22 cellular contexts compared by ENCODE assay signal in genomic region chr11:129995163-129995562, GRCh38.
"Had no signal": no experiment of that assay in that cellular context is flagged by ENCODE, and none has a peak within 500 bp of the region (broad histone marks: within the 10 kb centered on the region; RNA-seq: fewer than 3 reads in every experiment).

No MANE protein-coding gene starts in this region.

- H3K4me3 ChIP-seq: esophagus squamous epithelium, hepatocyte, ovary, smooth muscle cell, suprapubic skin, thyroid gland, upper lobe of right lung, vagina had no signal

- H3K27ac Mint-ChIP-seq: dendritic cell treated with granulocyte-macrophage colony-stimulating factor and Interleukin-4, amounts not matched to agents 40 ng/mL and 50 ng/mL, for 4 days had no signal

- DNase-seq: effector memory CD8-positive, alpha-beta T cell; esophagus squamous epithelium; foreskin fibroblast; kidney; left cardiac atrium; left ventricle myocardium superior; mesendoderm; naive thymus-derived CD4-positive, alpha-beta T cell; nucleus accumbens; ovary; right cardiac atrium; stimulated activated CD4-positive, alpha-beta T cell treated with anti-CD3 and anti-CD28 coated beads, Interleukin-2, amount 100 ng/mL, for 48 hours; stimulated activated naive CD8-positive, alpha-beta T cell treated with anti-CD3 and anti-CD28 coated beads, Interleukin-15, Interleukin-2, amounts not matched to agents 100 U/mL and 50 U/mL, for 24 hours; thyroid gland; upper lobe of right lung had no signal

- H3K9me3 ChIP-seq: esophagus squamous epithelium, ovary, suprapubic skin, thyroid gland, upper lobe of right lung, vagina had no signal

- H2AFZ ChIP-seq: hepatocyte had no signal

- H3K4me1 ChIP-seq: upper lobe of right lung had no signal

- H3K4me2 ChIP-seq: hepatocyte, smooth muscle cell had no signal

- H3K36me3 ChIP-seq: esophagus squamous epithelium, ovary, suprapubic skin, thyroid gland, upper lobe of right lung, vagina had no signal

- H3K4me3 Mint-ChIP-seq: dendritic cell treated with granulocyte-macrophage colony-stimulating factor and Interleukin-4, amounts not matched to agents 40 ng/mL and 50 ng/mL, for 4 days; effector memory CD8-positive, alpha-beta T cell; naive thymus-derived CD4-positive, alpha-beta T cell; neural crest cell had no signal

- H3K27me3 ChIP-seq: esophagus squamous epithelium, hepatocyte, ovary, suprapubic skin, thyroid gland, upper lobe of right lung, vagina had no signal

- H3K27me3 Mint-ChIP-seq: dendritic cell treated with granulocyte-macrophage colony-stimulating factor and Interleukin-4, amounts not matched to agents 40 ng/mL and 50 ng/mL, for 4 days; effector memory CD8-positive, alpha-beta T cell; naive thymus-derived CD4-positive, alpha-beta T cell had no signal

- H3K27ac ChIP-seq: epithelial cell of prostate, esophagus squamous epithelium, suprapubic skin, thyroid gland, upper lobe of right lung, vagina had no signal

- ATAC-seq: effector memory CD8-positive, alpha-beta T cell; left cardiac atrium; left ventricle myocardium superior; naive thymus-derived CD4-positive, alpha-beta T cell; right cardiac atrium; stimulated activated naive CD8-positive, alpha-beta T cell treated with anti-CD3 and anti-CD28 coated beads, Interleukin-15, Interleukin-2, amounts not matched to agents 100 U/mL and 50 U/mL, for 24 hours; upper lobe of right lung had no signal

- H3K9me3 Mint-ChIP-seq: dendritic cell treated with granulocyte-macrophage colony-stimulating factor and Interleukin-4, amounts not matched to agents 40 ng/mL and 50 ng/mL, for 4 days; effector memory CD8-positive, alpha-beta T cell; naive thymus-derived CD4-positive, alpha-beta T cell had no signal
